1 cellular context compared by ENCODE assay signal in genomic region chr14:54567224-54567633, GRCh38.
TF ChIP-seq lines count a peak whose summit lies in the region.

No MANE protein-coding gene starts in this region.

TF ChIP-seq in H1, 55 proteins besides CTCF, POLR2A, EP300 and RAD21 (continued from another document):
- TF ChIP-seq E2F6 (IDR thresholded peaks at IDR 0.05) (no peak), CBX8 (IDR thresholded peaks at IDR 0.05; ENCODE audit: borderline replicate concordance, low read depth, low read length) (no peak), EGR1 (IDR thresholded peaks at IDR 0.05; ENCODE audit: borderline replicate concordance, low read depth, low read length) (no peak), RBBP5 (IDR thresholded peaks at IDR 0.05; ENCODE audit: borderline replicate concordance, low read depth, low read length) (no peak), ASH2L (IDR thresholded peaks at IDR 0.05; ENCODE audit: low read length) (peak; percentile 67), HDAC2 (IDR thresholded peaks at IDR 0.05; ENCODE audit: borderline replicate concordance in 1 of 2, low read depth in 2 of 2, low read length in 2 of 2) (0 out of 4 replicates have a peak, but pooled peaks of 1 of the 2 experiments have one; percentile 12), SUZ12 (IDR thresholded peaks at IDR 0.05; ENCODE audit: low read length) (peak; percentile 36; the same call in 1 of the 2 replicates), KDM5A (IDR thresholded peaks at IDR 0.05; ENCODE audit: low read length) (no peak), SIN3A (conservative IDR thresholded peaks at IDR 0.05 in 1 of 2, IDR thresholded peaks at IDR 0.05 in 1 of 2; ENCODE audit: low read depth in 1 of 2, low read length in 2 of 2) (peak; percentile 51 to 61; a peak in 1 of 4 replicates), USF2 (IDR thresholded peaks at IDR 0.05; ENCODE audit: low read length) (no peak), TCF12 (IDR thresholded peaks at IDR 0.05; ENCODE audit: low read depth, low read length) (no peak), NANOG (IDR thresholded peaks at IDR 0.05; ENCODE audit: insufficient read depth, low read depth, low read length, poor library complexity, severe bottlenecking) (no peak), SRF (IDR thresholded peaks at IDR 0.05; ENCODE audit: low read depth, low read length) (no peak)
